12 cellular contexts compared by ENCODE assay signal in the genomic region with DNA sequence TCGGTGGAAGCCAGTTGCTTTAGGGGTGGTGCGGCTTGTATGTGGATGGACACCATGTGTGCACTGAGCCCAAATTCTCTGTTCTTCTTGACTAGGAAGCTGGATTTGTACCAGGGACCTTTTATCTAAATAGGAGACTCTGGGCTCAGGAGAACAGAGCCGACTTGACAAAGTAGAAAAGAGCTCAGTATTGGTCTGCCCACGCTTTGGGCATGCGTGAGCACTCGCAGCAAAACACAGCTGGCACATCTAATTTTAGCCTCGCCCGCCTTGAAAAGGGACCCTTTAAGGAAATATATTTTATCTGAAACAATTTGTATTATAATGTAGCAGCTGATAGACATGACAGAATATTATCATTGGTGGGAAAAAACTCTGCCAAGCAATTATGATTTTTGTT. TPM values are rescaled to one million over a fixed set of nuclear protein-coding genes. Genes with fewer than 3 reads are reported as not detected.
DNase-seq lines count a peak whose midpoint lies in the region; ATAC-seq and TF ChIP-seq lines count a peak whose summit lies in the region.
"Had no signal": no experiment of that assay in that cellular context is flagged by ENCODE, and none has a peak within 500 bp of the region (broad histone marks: within the 10 kb centered on the region; RNA-seq: fewer than 3 reads in every experiment).

No MANE protein-coding gene starts in this region.

- no peak overlapping the region for H3K27ac Mint-ChIP-seq in activated CD8-positive, alpha-beta T cell treated with anti-CD3 and anti-CD28 coated beads for 36 hours
- no peak overlapping the region for H3K27ac Mint-ChIP-seq in activated CD8-positive, alpha-beta T cell treated with anti-CD3 and anti-CD28 coated beads, Interleukin-2, amount 10 ng/mL, durations not matched to agents 7 days and 5 days
- peak overlapping the region in 2 of 6 donors; percentile 23 to 29 for H3K27ac Mint-ChIP-seq in naive B cell

- TF ChIP-seq CTCF in activated CD8-positive, alpha-beta T cell treated with anti-CD3 and anti-CD28 coated beads for 36 hours (IDR thresholded peaks at IDR 0.05): no peak
- no peak for TF ChIP-seq CTCF in epithelial cell of proximal tubule (conservative IDR thresholded peaks at IDR 0.05; ENCODE audit: low read depth, low read length)

- H3K36me3 Mint-ChIP-seq in activated CD8-positive, alpha-beta T cell treated with anti-CD3 and anti-CD28 coated beads for 36 hours (ENCODE audit: low read depth): no peaks in the 10 kb centered on the region
- no peaks in the 10 kb centered on the region for H3K36me3 Mint-ChIP-seq in activated CD8-positive, alpha-beta T cell treated with anti-CD3 and anti-CD28 coated beads, Interleukin-2, amount 10 ng/mL, durations not matched to agents 7 days and 5 days (ENCODE audit: low read depth)
- no peaks in the 10 kb centered on the region for H3K36me3 Mint-ChIP-seq in naive B cell

- no peak for DNase-seq in activated CD8-positive, alpha-beta T cell treated with anti-CD3 and anti-CD28 coated beads for 36 hours
- DNase-seq in activated CD8-positive, alpha-beta T cell treated with anti-CD3 and anti-CD28 coated beads, Interleukin-2, amount 10 ng/mL, durations not matched to agents 7 days and 5 days: no peak
- DNase-seq in epithelial cell of proximal tubule (ENCODE audit: low read depth): no peak
- no peak for DNase-seq in naive B cell
- peak; percentile 50 to 77 for DNase-seq in aorta
- DNase-seq in NCI-H1694 (lab: John Stamatoyannopoulos, UW): no peak
- DNase-seq in SIG-M5 (lab: John Stamatoyannopoulos, UW): no peak
- no peak for DNase-seq in stimulated activated CD4-positive, alpha-beta T cell treated with anti-CD3 and anti-CD28 coated beads, Interleukin-15, amount 100 ng/mL, for 24 hours
- DNase-seq: NCI-H345; stimulated activated naive CD4-positive, alpha-beta T cell treated with Interleukin-2 at 50 U/mL for 16 hours had no signal

- H3K4me3 Mint-ChIP-seq in activated CD8-positive, alpha-beta T cell treated with anti-CD3 and anti-CD28 coated beads for 36 hours: peak overlapping the region; percentile 24
- no peak overlapping the region for H3K4me3 Mint-ChIP-seq in activated CD8-positive, alpha-beta T cell treated with anti-CD3 and anti-CD28 coated beads, Interleukin-2, amount 10 ng/mL, durations not matched to agents 7 days and 5 days
- H3K4me3 Mint-ChIP-seq in naive B cell: peak overlapping the region in 5 of 8 donors; percentile 51 to 82 (median 77)

- H3K9me3 Mint-ChIP-seq in activated CD8-positive, alpha-beta T cell treated with anti-CD3 and anti-CD28 coated beads for 36 hours: no peaks in the 10 kb centered on the region
- no peaks in the 10 kb centered on the region for H3K9me3 Mint-ChIP-seq in activated CD8-positive, alpha-beta T cell treated with anti-CD3 and anti-CD28 coated beads, Interleukin-2, amount 10 ng/mL, durations not matched to agents 7 days and 5 days (ENCODE audit: insufficient read depth)
- H3K9me3 Mint-ChIP-seq in naive B cell: no peaks in the 10 kb centered on the region

- peaks cover 0 to 3% of the 10 kb centered on the region in 2 donors for H3K4me1 ChIP-seq in aorta (ENCODE audit: control insufficient read depth in 1 of 2, insufficient read depth in 2 of 2, low read length in 2 of 2)

- no peak for ATAC-seq in activated CD8-positive, alpha-beta T cell treated with anti-CD3 and anti-CD28 coated beads for 36 hours
- no peak for ATAC-seq in activated CD8-positive, alpha-beta T cell treated with anti-CD3 and anti-CD28 coated beads, Interleukin-2, amount 10 ng/mL, durations not matched to agents 7 days and 5 days
- ATAC-seq in naive B cell (ENCODE audit: low read depth in 2 of 2) (no peak), aorta (ENCODE audit: low FRiP score) (peak; percentile 41)

- POLR2A ChIA-PET in activated CD8-positive, alpha-beta T cell treated with anti-CD3 and anti-CD28 coated beads for 36 hours (lab: Charles Lee): no interaction called here
- POLR2A ChIA-PET in activated CD8-positive, alpha-beta T cell treated with anti-CD3 and anti-CD28 coated beads, Interleukin-2, amount 10 ng/mL, durations not matched to agents 7 days and 5 days (lab: Charles Lee): interaction anchor here (0.6 kb wide), 1 partner anchor 1136 kb away, joined by 3 read pairs; no protein-coding TSS in a partner anchor

- H3K36me3 ChIP-seq in aorta (ENCODE audit: control insufficient read depth in 1 of 2, insufficient read depth in 2 of 2, low read length in 1 of 2): no peaks in the 10 kb centered on the region
- H3K36me3 ChIP-seq: adrenal gland, HAP-1 had no signal

- H3K4me3 ChIP-seq in epithelial cell of proximal tubule (ENCODE audit: low read depth, low read length): peak overlapping the region; percentile 65
- H3K4me3 ChIP-seq in aorta (ENCODE audit: low read length in 2 of 2): peak overlapping the region; percentile 40 to 66

- intact Hi-C loops in activated CD8-positive, alpha-beta T cell treated with anti-CD3 and anti-CD28 coated beads for 36 hours (cut with micrococcal nuclease): no loop called here
- intact Hi-C loops in aorta (cut with DNase I): loop anchor here (2.0 to 10.0 kb wide), 12 partner anchors 42 to 482 kb away; no protein-coding TSS in a partner anchor

- H3K4me1 Mint-ChIP-seq in activated CD8-positive, alpha-beta T cell treated with anti-CD3 and anti-CD28 coated beads for 36 hours (ENCODE audit: low read depth): peaks cover 30% of the 10 kb centered on the region
- H3K4me1 Mint-ChIP-seq in activated CD8-positive, alpha-beta T cell treated with anti-CD3 and anti-CD28 coated beads, Interleukin-2, amount 10 ng/mL, durations not matched to agents 7 days and 5 days (ENCODE audit: low read depth): peaks cover 24% of the 10 kb centered on the region
- H3K4me1 Mint-ChIP-seq in naive B cell: peaks cover 23 to 30% (median 25%) of the 10 kb centered on the region in 3 donors

- peak overlapping the region in 1 of 2 donors; percentile 91 for H3K27ac ChIP-seq in aorta (ENCODE audit: low read depth in 1 of 2, low read length in 2 of 2)

- WGBS in aorta, 2 donors: 4 to 8% methylated on average over 8 of the region's 8 CpGs

- H3K27me3 ChIP-seq in aorta (ENCODE audit: control insufficient read depth in 1 of 2, insufficient read depth in 2 of 2, low read length in 1 of 2): no peaks in the 10 kb centered on the region
- H3K27me3 ChIP-seq: adrenal gland had no signal

- H3K27me3 Mint-ChIP-seq in activated CD8-positive, alpha-beta T cell treated with anti-CD3 and anti-CD28 coated beads for 36 hours: peaks cover 16% of the 10 kb centered on the region
- peaks cover 8% of the 10 kb centered on the region for H3K27me3 Mint-ChIP-seq in activated CD8-positive, alpha-beta T cell treated with anti-CD3 and anti-CD28 coated beads, Interleukin-2, amount 10 ng/mL, durations not matched to agents 7 days and 5 days (ENCODE audit: low read depth)
- peaks cover 0 to 14% (median 8%) of the 10 kb centered on the region in 3 donors for H3K27me3 Mint-ChIP-seq in naive B cell

- H3K9me3 ChIP-seq in aorta (ENCODE audit: control insufficient read depth, low read length): no peaks in the 10 kb centered on the region
- H3K9me3 ChIP-seq: adrenal gland, HAP-1 had no signal

- CTCF ChIA-PET in activated CD8-positive, alpha-beta T cell treated with anti-CD3 and anti-CD28 coated beads for 36 hours (lab: Charles Lee): no interaction called here
- CTCF ChIA-PET in activated CD8-positive, alpha-beta T cell treated with anti-CD3 and anti-CD28 coated beads, Interleukin-2, amount 10 ng/mL, durations not matched to agents 7 days and 5 days (lab: Charles Lee): no interaction called here

RNA-seq across cellular contexts. Expression of a gene that starts 1.0 kb away (rescaled TPM):
- 1 to 10 TPM; 2.3 to 2.8 TPM for total RNA-seq in activated CD8-positive, alpha-beta T cell treated with anti-CD3 and anti-CD28 coated beads for 36 hours
- total RNA-seq in activated CD8-positive, alpha-beta T cell treated with anti-CD3 and anti-CD28 coated beads, Interleukin-2, amount 10 ng/mL, durations not matched to agents 7 days and 5 days: under 1 TPM; 0.11 to 0.29 TPM
- total RNA-seq in epithelial cell of proximal tubule: 7.7 and 13.2 TPM in 2 replicates
- polyA plus RNA-seq in naive B cell (ENCODE audit: low read depth in 6 of 6): 1 to 10 TPM in 1 of 6 donors, under 1 TPM in 2, not detected in 3; 0.12 to 1.3 (median 0.45) TPM
- total RNA-seq in aorta: 100 to 1,000 TPM; 157 to 203 TPM
- polyA plus RNA-seq in aorta: 10 to 100 TPM; 26.8 to 32.9 TPM

Comparison
In these comparisons a context has a peak if more than half of its experiments do, and no peak if none do; other contexts are left out.
1. DNase-seq: peak in aorta (2 of 2); none in activated CD8-positive, alpha-beta T cell treated with anti-CD3 and anti-CD28 coated beads for 36 hours (single experiment), activated CD8-positive, alpha-beta T cell treated with anti-CD3 and anti-CD28 coated beads, Interleukin-2, amount 10 ng/mL, durations not matched to agents 7 days and 5 days (single experiment), epithelial cell of proximal tubule (single experiment), naive B cell (single experiment), NCI-H1694 (single experiment), SIG-M5 (single experiment) and stimulated activated CD4-positive, alpha-beta T cell treated with anti-CD3 and anti-CD28 coated beads, Interleukin-15, amount 100 ng/mL, for 24 hours (single experiment).
2. RNA of a gene that starts 1.0 kb away (total RNA-seq): 157 to 203 TPM in aorta; 7.7 to 13.2 TPM in epithelial cell of proximal tubule, 2.3 to 2.8 TPM in activated CD8-positive, alpha-beta T cell treated with anti-CD3 and anti-CD28 coated beads for 36 hours and 0.11 to 0.29 TPM in activated CD8-positive, alpha-beta T cell treated with anti-CD3 and anti-CD28 coated beads, Interleukin-2, amount 10 ng/mL, durations not matched to agents 7 days and 5 days; every median in the first group is over 10 times any median in the second.